9 cellular contexts compared by ENCODE assay signal in the genomic region with DNA sequence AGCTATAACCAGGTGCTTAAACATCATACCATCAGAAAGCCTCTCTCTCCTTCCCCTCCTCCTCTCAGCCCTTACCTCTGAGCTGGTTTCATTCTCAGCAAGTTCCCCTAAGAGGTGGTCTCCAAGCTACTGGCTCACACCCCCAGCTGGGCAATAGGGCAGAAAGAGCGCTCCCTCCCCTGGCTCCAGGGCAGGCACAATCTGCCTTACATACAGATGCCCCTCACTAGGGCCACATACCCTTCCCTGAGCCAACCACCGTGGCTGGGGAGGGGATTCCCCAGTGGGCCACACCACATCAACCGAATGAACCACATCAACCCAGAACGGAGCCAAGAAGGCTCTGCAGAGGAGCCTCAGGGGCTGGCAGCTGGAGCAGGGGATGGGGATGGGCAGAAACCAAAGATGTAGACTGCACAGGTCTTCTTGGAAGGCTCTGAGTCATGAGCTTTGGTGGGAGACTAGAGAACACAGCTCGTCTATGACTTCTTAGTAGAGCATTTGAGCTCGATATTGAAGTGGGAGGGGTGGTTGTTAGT. TPM values are rescaled to one million over a fixed set of nuclear protein-coding genes. Genes with fewer than 3 reads are reported as not detected.
DNase-seq lines count a peak whose midpoint lies in the region; ATAC-seq and TF ChIP-seq lines count a peak whose summit lies in the region.
"Had no signal": no experiment of that assay in that cellular context is flagged by ENCODE, and none has a peak within 500 bp of the region (broad histone marks: within the 10 kb centered on the region; RNA-seq: fewer than 3 reads in every experiment).

No MANE protein-coding gene starts in this region.

- intact Hi-C loops in activated T-helper 1 cell treated with anti-CD3 and anti-CD28 coated beads, Interleukin-12 subunit alpha, Interleukin-12 subunit beta, Interleukin-2, Interleukin-4 antibody, amounts not matched to agents 30 ng/mL and 10 ng/mL and 1 ng/mL, durations not matched to agents 14 hours and 24 hours and 36 hours (cut with micrococcal nuclease): no loop called here
- intact Hi-C loops in right cardiac atrium (cut with DNase I): no loop called here

- ATAC-seq in right cardiac atrium (peak in 1 of 2 donors; percentile 23), HG02870 (IDR thresholded peaks at IDR 0.05; ENCODE audit: unreplicated experiment) (no peak)
- ATAC-seq in stimulated activated memory B cell treated with anti-CD40 and anti-IgM and Interleukin-4, amounts not matched to agents 10 μg/mL and 1 μg/mL and 100 μg/mL, for 72 hours: peak; percentile 54
- ATAC-seq: Panc1 had no signal

- H3K36me3 Mint-ChIP-seq in activated T-helper 1 cell treated with anti-CD3 and anti-CD28 coated beads, Interleukin-12 subunit alpha, Interleukin-12 subunit beta, Interleukin-2, Interleukin-4 antibody, amounts not matched to agents 30 ng/mL and 10 ng/mL and 1 ng/mL, durations not matched to agents 14 hours and 24 hours and 36 hours (ENCODE audit: low read depth): peaks cover 3% of the 10 kb centered on the region
- H3K36me3 Mint-ChIP-seq in stimulated activated memory B cell treated with anti-CD40 and anti-IgM and Interleukin-4, amounts not matched to agents 10 μg/mL and 1 μg/mL and 100 μg/mL, for 72 hours: no peaks in the 10 kb centered on the region
- no peaks in the 10 kb centered on the region for H3K36me3 Mint-ChIP-seq in mesothelial cell of epicardium

- H3K27me3 Mint-ChIP-seq in activated T-helper 1 cell treated with anti-CD3 and anti-CD28 coated beads, Interleukin-12 subunit alpha, Interleukin-12 subunit beta, Interleukin-2, Interleukin-4 antibody, amounts not matched to agents 30 ng/mL and 10 ng/mL and 1 ng/mL, durations not matched to agents 14 hours and 24 hours and 36 hours (ENCODE audit: insufficient read depth): peaks cover 45% of the 10 kb centered on the region
- H3K27me3 Mint-ChIP-seq in stimulated activated memory B cell treated with anti-CD40 and anti-IgM and Interleukin-4, amounts not matched to agents 10 μg/mL and 1 μg/mL and 100 μg/mL, for 72 hours: peaks cover 48% of the 10 kb centered on the region
- no peaks in the 10 kb centered on the region for H3K27me3 Mint-ChIP-seq in mesothelial cell of epicardium (ENCODE audit: low read depth)

- peaks cover 9% of the 10 kb centered on the region for H3K9me3 Mint-ChIP-seq in activated T-helper 1 cell treated with anti-CD3 and anti-CD28 coated beads, Interleukin-12 subunit alpha, Interleukin-12 subunit beta, Interleukin-2, Interleukin-4 antibody, amounts not matched to agents 30 ng/mL and 10 ng/mL and 1 ng/mL, durations not matched to agents 14 hours and 24 hours and 36 hours
- no peaks in the 10 kb centered on the region for H3K9me3 Mint-ChIP-seq in stimulated activated memory B cell treated with anti-CD40 and anti-IgM and Interleukin-4, amounts not matched to agents 10 μg/mL and 1 μg/mL and 100 μg/mL, for 72 hours
- H3K9me3 Mint-ChIP-seq in mesothelial cell of epicardium: peaks cover 5% of the 10 kb centered on the region

- H3K27me3 ChIP-seq in right cardiac atrium (ENCODE audit: control insufficient read depth, insufficient read depth): no peaks in the 10 kb centered on the region

- no peaks in the 10 kb centered on the region for H3K9me3 ChIP-seq in right cardiac atrium (ENCODE audit: control insufficient read depth, low read length)

- TF ChIP-seq CTCF in mesothelial cell of epicardium (IDR thresholded peaks at IDR 0.05; ENCODE audit: unreplicated experiment): no peak

- H3K4me3 Mint-ChIP-seq in activated T-helper 1 cell treated with anti-CD3 and anti-CD28 coated beads, Interleukin-12 subunit alpha, Interleukin-12 subunit beta, Interleukin-2, Interleukin-4 antibody, amounts not matched to agents 30 ng/mL and 10 ng/mL and 1 ng/mL, durations not matched to agents 14 hours and 24 hours and 36 hours: peak overlapping the region; percentile 19
- no peak overlapping the region for H3K4me3 Mint-ChIP-seq in stimulated activated memory B cell treated with anti-CD40 and anti-IgM and Interleukin-4, amounts not matched to agents 10 μg/mL and 1 μg/mL and 100 μg/mL, for 72 hours
- H3K4me3 Mint-ChIP-seq in mesothelial cell of epicardium: no peak overlapping the region

- DNase-seq in NCI-H226 (peak; percentile 98), right cardiac atrium (peak in 1 of 3 donors; percentile 64), DMS114 treated with DMSO at 0.1 percent for 48 hours (lab: John Stamatoyannopoulos, UW; ENCODE audit: unreplicated experiment) (no peak), mesothelial cell of epicardium (ENCODE audit: low spot score in 2 of 2, unreplicated experiment in 2 of 2) (no peak), NCI-H774 (lab: John Stamatoyannopoulos, UW) (no peak)
- peak; percentile 62 for DNase-seq in activated T-helper 1 cell treated with anti-CD3 and anti-CD28 coated beads, Interleukin-12 subunit alpha, Interleukin-12 subunit beta, Interleukin-2, Interleukin-4 antibody, amounts not matched to agents 30 ng/mL and 10 ng/mL and 1 ng/mL, durations not matched to agents 14 hours and 24 hours and 36 hours (ENCODE audit: low spot score)

- H3K4me1 ChIP-seq in right cardiac atrium (ENCODE audit: control insufficient read depth, insufficient read depth, low read length): peaks cover 12% of the 10 kb centered on the region

- peaks cover 34% of the 10 kb centered on the region for H3K4me1 Mint-ChIP-seq in activated T-helper 1 cell treated with anti-CD3 and anti-CD28 coated beads, Interleukin-12 subunit alpha, Interleukin-12 subunit beta, Interleukin-2, Interleukin-4 antibody, amounts not matched to agents 30 ng/mL and 10 ng/mL and 1 ng/mL, durations not matched to agents 14 hours and 24 hours and 36 hours (ENCODE audit: low read depth)
- peaks cover 20% of the 10 kb centered on the region for H3K4me1 Mint-ChIP-seq in stimulated activated memory B cell treated with anti-CD40 and anti-IgM and Interleukin-4, amounts not matched to agents 10 μg/mL and 1 μg/mL and 100 μg/mL, for 72 hours
- peaks cover 29% of the 10 kb centered on the region for H3K4me1 Mint-ChIP-seq in mesothelial cell of epicardium

- H3K27ac ChIP-seq in right cardiac atrium (ENCODE audit: low read length): peak overlapping the region; percentile 33

- H3K4me3 ChIP-seq in right cardiac atrium (ENCODE audit: low read length): no peak overlapping the region

- 51% methylated on average over 6 of the region's 6 CpGs for WGBS in right cardiac atrium

- peak overlapping the region; percentile 28 for H3K27ac Mint-ChIP-seq in activated T-helper 1 cell treated with anti-CD3 and anti-CD28 coated beads, Interleukin-12 subunit alpha, Interleukin-12 subunit beta, Interleukin-2, Interleukin-4 antibody, amounts not matched to agents 30 ng/mL and 10 ng/mL and 1 ng/mL, durations not matched to agents 14 hours and 24 hours and 36 hours
- H3K27ac Mint-ChIP-seq in stimulated activated memory B cell treated with anti-CD40 and anti-IgM and Interleukin-4, amounts not matched to agents 10 μg/mL and 1 μg/mL and 100 μg/mL, for 72 hours: no peak overlapping the region
- H3K27ac Mint-ChIP-seq in mesothelial cell of epicardium: no peak overlapping the region

RNA-seq across cellular contexts. Expression of a gene that starts 4.6 kb away (rescaled TPM):
- not detected in 2 replicates for total RNA-seq in activated T-helper 1 cell treated with anti-CD3 and anti-CD28 coated beads, Interleukin-12 subunit alpha, Interleukin-12 subunit beta, Interleukin-2, Interleukin-4 antibody, amounts not matched to agents 30 ng/mL and 10 ng/mL and 1 ng/mL, durations not matched to agents 14 hours and 24 hours and 36 hours
- total RNA-seq in right cardiac atrium (100 to 1,000 TPM; 165 to 323 (median 258) TPM), mesothelial cell of epicardium (63.3 to 68.6 TPM (median 67.5 TPM) in 3 replicates)
- 124 TPM for polyA plus RNA-seq in right cardiac atrium

Comparison
In these comparisons a context has a peak if more than half of its experiments do, and no peak if none do; other contexts are left out.
1. DNase-seq: peak in NCI-H226 (single experiment) and activated T-helper 1 cell treated with anti-CD3 and anti-CD28 coated beads, Interleukin-12 subunit alpha, Interleukin-12 subunit beta, Interleukin-2, Interleukin-4 antibody, amounts not matched to agents 30 ng/mL and 10 ng/mL and 1 ng/mL, durations not matched to agents 14 hours and 24 hours and 36 hours (single experiment); none in DMS114 treated with DMSO at 0.1 percent for 48 hours (single experiment), mesothelial cell of epicardium (0 of 2) and NCI-H774 (single experiment).
2. RNA of a gene that starts 4.6 kb away (total RNA-seq): 165 to 323 TPM in right cardiac atrium and 63.3 to 68.6 TPM in mesothelial cell of epicardium; not detected in activated T-helper 1 cell treated with anti-CD3 and anti-CD28 coated beads, Interleukin-12 subunit alpha, Interleukin-12 subunit beta, Interleukin-2, Interleukin-4 antibody, amounts not matched to agents 30 ng/mL and 10 ng/mL and 1 ng/mL, durations not matched to agents 14 hours and 24 hours and 36 hours; every median in the first group is over 10 times any median in the second.